Comparison of ENCODE assay signal across 29 cellular contexts in the genomic region with DNA sequence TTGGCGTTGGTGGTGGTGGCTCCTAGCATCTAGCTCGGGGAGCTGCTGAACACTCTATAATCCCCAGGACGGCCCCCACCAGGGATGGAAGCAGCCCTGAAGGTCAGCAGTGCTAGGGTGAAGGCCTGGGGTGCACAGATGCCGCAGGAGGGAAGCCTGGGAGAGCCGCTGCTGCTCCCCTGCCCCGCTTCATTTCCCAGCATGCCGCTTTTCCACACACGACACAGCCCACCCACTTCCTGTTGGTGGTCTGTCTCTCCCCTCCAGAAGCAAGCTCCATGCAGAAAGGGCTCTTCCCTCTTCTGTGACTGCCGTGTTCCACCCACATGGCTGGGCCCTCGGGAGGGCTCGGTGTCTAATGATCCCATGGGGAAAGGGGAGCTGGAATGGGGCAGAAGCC. TPM values are rescaled to one million over a fixed set of nuclear protein-coding genes. Genes with fewer than 3 reads are reported as not detected.
"Had no signal": no experiment of that assay in that cellular context is flagged by ENCODE, and none has a peak within 500 bp of the region (broad histone marks: within the 10 kb centered on the region; RNA-seq: fewer than 3 reads in every experiment).

No MANE protein-coding gene starts in this region.

- H3K4me3 Mint-ChIP-seq: effector memory CD8-positive, alpha-beta T cell; mesothelial cell of epicardium; naive thymus-derived CD4-positive, alpha-beta T cell; nephron; stimulated activated effector memory CD8-positive, alpha-beta T cell treated with anti-CD3 and anti-CD28 coated beads, Interleukin-12 subunit alpha, Interleukin-12 subunit beta, amount 100 ng/mL, for 72 hours had no signal

- DNase-seq: cortex of kidney; effector memory CD8-positive, alpha-beta T cell; erythroblast; esophagus squamous epithelium; foreskin melanocyte; glutamatergic neuron; heart right ventricle; hippocampal formation; left cardiac atrium; left lung; mesenchymal stem cell; naive thymus-derived CD4-positive, alpha-beta T cell; occipital lobe; ovary; psoas muscle; right cardiac atrium; sigmoid colon; stimulated activated CD4-positive, alpha-beta T cell treated with anti-CD3 and anti-CD28 coated beads, Interleukin-2, amount 100 ng/mL, for 24 hours; stimulated activated CD4-positive, alpha-beta T cell treated with anti-CD3 and anti-CD28 coated beads, Interleukin-4, amount 100 ng/mL, for 24 hours; stimulated activated naive CD4-positive, alpha-beta T cell treated with Interleukin-2 at 50 U/mL for 16 hours; stomach; thyroid gland; trophoblast cell had no signal

- H3K27ac ChIP-seq: esophagus squamous epithelium, heart right ventricle, left lung, ovary, psoas muscle, sigmoid colon, stomach, thyroid gland had no signal

- H3K4me1 Mint-ChIP-seq: mesothelial cell of epicardium had no signal

- H3K9me3 Mint-ChIP-seq: effector memory CD8-positive, alpha-beta T cell; stimulated activated effector memory CD8-positive, alpha-beta T cell treated with anti-CD3 and anti-CD28 coated beads, Interleukin-12 subunit alpha, Interleukin-12 subunit beta, amount 100 ng/mL, for 72 hours had no signal

- H3K27ac Mint-ChIP-seq: effector memory CD8-positive, alpha-beta T cell; mesothelial cell of epicardium; naive thymus-derived CD4-positive, alpha-beta T cell; nephron; stimulated activated effector memory CD8-positive, alpha-beta T cell treated with anti-CD3 and anti-CD28 coated beads, Interleukin-12 subunit alpha, Interleukin-12 subunit beta, amount 100 ng/mL, for 72 hours had no signal

- H3K9me3 ChIP-seq: esophagus squamous epithelium, heart right ventricle, left lung, ovary, psoas muscle, sigmoid colon, stomach, thyroid gland had no signal

- FAIRE-seq: endometrium, islet of Langerhans had no signal

- H3K27me3 ChIP-seq: ovary, sigmoid colon, thyroid gland had no signal

- ATAC-seq: effector memory CD8-positive, alpha-beta T cell; heart right ventricle; left cardiac atrium; left lung; naive thymus-derived CD4-positive, alpha-beta T cell; psoas muscle; right cardiac atrium; stimulated activated effector memory CD8-positive, alpha-beta T cell treated with anti-CD3 and anti-CD28 coated beads, Interleukin-12 subunit alpha, Interleukin-12 subunit beta, amount 100 ng/mL, for 72 hours had no signal

- H3K36me3 ChIP-seq: esophagus squamous epithelium, heart right ventricle, left lung, ovary, sigmoid colon, stomach, thyroid gland had no signal

- H3K4me1 ChIP-seq: esophagus squamous epithelium, heart right ventricle, psoas muscle, sigmoid colon, stomach, thyroid gland had no signal

- H3K4me3 ChIP-seq: esophagus squamous epithelium, heart right ventricle, left lung, ovary, psoas muscle, sigmoid colon, stomach, thyroid gland had no signal

RNA-seq across cellular contexts. Expression of a gene that starts 35.3 kb away (rescaled TPM):
- total RNA-seq: lung microvascular endothelial cell had no signal
- polyA plus RNA-seq: naive thymus-derived CD4-positive, alpha-beta T cell had no signal
